Comparison of ENCODE assay signal across 9 cellular contexts in genomic region chr20:47317127-47317895, GRCh38. TPM values are rescaled to one million over a fixed set of nuclear protein-coding genes. Genes with fewer than 3 reads are reported as not detected.
DNase-seq lines count a peak whose midpoint lies in the region; FAIRE-seq and TF ChIP-seq lines count a peak whose summit lies in the region.
"Had no signal": no experiment of that assay in that cellular context is flagged by ENCODE, and none has a peak within 500 bp of the region (broad histone marks: within the 10 kb centered on the region; RNA-seq: fewer than 3 reads in every experiment).

No MANE protein-coding gene starts in this region.

- in situ Hi-C loops in ACHN (cut with HindIII; ENCODE audit: low pct_ligation_motif_present, low pct_unique_long_range_greater_than_20kb, low sequenced_read_pairs): no loop called here

- H3K9me3 Mint-ChIP-seq in brain (peaks cover 0 to 2% (median 0%) of the 10 kb centered on the region in 5 experiments), immature natural killer cell (no peaks in the 10 kb centered on the region)

- H3K36me3 Mint-ChIP-seq in brain (peaks cover 23% of the 10 kb centered on the region), immature natural killer cell (no peaks in the 10 kb centered on the region)

- peak; percentile 97 for FAIRE-seq in HTR-8/SVneo (lab: Jason Lieb, UNC)
- FAIRE-seq: GM18507 had no signal

- DNase-seq in ACHN (peak; percentile 91), HTR-8/SVneo (ENCODE audit: insufficient read length, low spot score) (peak; percentile 98), UCSD-AML1 (lab: John Stamatoyannopoulos, UW; ENCODE audit: unreplicated experiment) (peak; percentile 84), immature natural killer cell (peak; percentile 39 to 48 (median 43)), NCI-H82 (lab: John Stamatoyannopoulos, UW) (no peak), HuH-7.5 (ENCODE audit: low spot score) (no peak)
- peak; percentile 31 to 57 for DNase-seq in stimulated activated CD4-positive, alpha-beta T cell treated with anti-CD3 and anti-CD28 coated beads, Interleukin-12 subunit alpha, Interleukin-12 subunit beta, amount 100 ng/mL, for 24 hours (ENCODE audit: low read depth in 2 of 2)

- H3K27ac Mint-ChIP-seq in brain: peak overlapping the region; percentile 95 to 100 (median 96)
- peak overlapping the region; percentile 75 to 96 (median 89) for H3K27ac Mint-ChIP-seq in immature natural killer cell

- H3K4me1 Mint-ChIP-seq in brain (peaks cover 83% of the 10 kb centered on the region), immature natural killer cell (peaks cover 68 to 82% of the 10 kb centered on the region in 2 donors)

- H3K27me3 Mint-ChIP-seq in brain (peaks cover 3% of the 10 kb centered on the region), immature natural killer cell (ENCODE audit: low read depth in 3 of 3) (peaks cover 0 to 5% (median 1%) of the 10 kb centered on the region in 3 donors)

- H3K4me3 Mint-ChIP-seq in brain: peak overlapping the region in 3 of 5 experiments; percentile 70 to 76 (median 75)
- H3K4me3 Mint-ChIP-seq in immature natural killer cell: peak overlapping the region; percentile 7 to 79 (median 59)

- TF ChIP-seq CTCF in brain (conservative IDR thresholded peaks at IDR 0.05): no peak

RNA-seq across cellular contexts. Expression of gene ZMYND8, which starts 39.2 kb away (rescaled TPM):
- polyA plus RNA-seq in brain (ENCODE audit: insufficient read depth, low read depth, low replicate concordance) (29.9 TPM), immature natural killer cell (10 to 100 TPM in 1 of 3 donors, 1 to 10 TPM in 2; 3.4 to 16.9 (median 5.1) TPM)

Comparison
In these comparisons a context has a peak if more than half of its experiments do, and no peak if none do; other contexts are left out.
1. DNase-seq: peak in ACHN (single experiment), HTR-8/SVneo (single experiment), UCSD-AML1 (single experiment), immature natural killer cell (3 of 3) and stimulated activated CD4-positive, alpha-beta T cell treated with anti-CD3 and anti-CD28 coated beads, Interleukin-12 subunit alpha, Interleukin-12 subunit beta, amount 100 ng/mL, for 24 hours (2 of 2); none in NCI-H82 (single experiment) and HuH-7.5 (single experiment).